11 cellular contexts compared by ENCODE assay signal in the genomic region with DNA sequence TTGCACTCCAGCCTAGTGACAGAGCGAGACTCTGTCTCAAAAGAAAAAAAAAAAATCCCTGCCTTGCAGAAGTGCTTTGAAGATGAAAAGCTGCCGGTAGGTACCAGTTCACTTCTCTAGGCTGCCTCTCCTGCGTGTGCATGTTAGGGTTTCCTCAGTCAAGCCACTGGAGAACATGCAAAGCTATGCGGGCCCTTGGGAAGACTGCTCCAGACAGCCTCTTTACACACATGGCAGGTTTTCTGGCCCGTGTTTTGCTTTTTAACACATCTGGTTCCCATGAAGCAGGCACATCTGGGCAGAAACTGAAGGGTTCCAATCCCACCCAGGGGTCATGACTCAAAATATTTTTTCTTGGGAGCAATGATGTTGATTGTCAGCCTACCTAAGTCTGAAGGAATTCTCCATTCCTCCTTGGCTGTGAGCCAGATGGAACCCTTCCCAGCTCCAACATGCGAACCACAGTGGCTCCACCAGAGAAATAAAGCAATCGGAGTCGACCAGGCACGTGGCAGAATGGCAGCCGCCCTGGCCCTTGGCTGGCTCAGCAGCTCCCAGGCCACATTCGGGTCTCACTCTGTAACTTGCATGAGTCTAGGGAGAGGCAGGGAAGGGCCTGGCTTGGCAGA. TPM values are rescaled to one million over a fixed set of nuclear protein-coding genes. Genes with fewer than 3 reads are reported as not detected.
A peak's percentile ranks its signal among the peaks of the same experiment; 100 is the strongest.
DNase-seq lines count a peak whose midpoint lies in the region; ATAC-seq lines count a peak whose summit lies in the region.
"Had no signal": no experiment of that assay in that cellular context is flagged by ENCODE, and none has a peak within 500 bp of the region (broad histone marks: within the 10 kb centered on the region; RNA-seq: fewer than 3 reads in every experiment).

No MANE protein-coding gene starts in this region.

- H3K4me3 ChIP-seq in adipocyte (ENCODE audit: low read length) (no peak overlapping the region), stomach smooth muscle (ENCODE audit: low read length in 2 of 2) (no peak overlapping the region)
- H3K4me3 ChIP-seq: adrenal gland had no signal

- peak; percentile 54 to 67 for ATAC-seq in left cardiac atrium
- no peak for ATAC-seq in GM19023 (IDR thresholded peaks at IDR 0.05; ENCODE audit: unreplicated experiment)
- ATAC-seq: left lobe of liver had no signal

- no peaks in the 10 kb centered on the region for H3K27me3 ChIP-seq in adipocyte (replicated peaks; ENCODE audit: control insufficient read depth, insufficient read depth, low read length)
- H3K27me3 ChIP-seq in stomach smooth muscle (ENCODE audit: control insufficient read depth in 1 of 2, insufficient read depth in 2 of 2, low read length in 2 of 2) = no peaks in the 10 kb centered on the region
- H3K27me3 ChIP-seq: adrenal gland had no signal

- peak; percentile 95 for DNase-seq in GM04504 (ENCODE audit: low read depth)
- peak; percentile 93 for DNase-seq in adipocyte (ENCODE audit: low read depth)
- DNase-seq in left cardiac atrium = peak; percentile 68
- no peak for DNase-seq in NCI-H128 (lab: John Stamatoyannopoulos, UW; ENCODE audit: unreplicated experiment)
- no peak for DNase-seq in DMS153 treated with DMSO at 0.1 percent for 48 hours (lab: John Stamatoyannopoulos, UW; ENCODE audit: unreplicated experiment)
- no peak for DNase-seq in NCI-H146 treated with DMSO at 0.1 percent for 48 hours (lab: John Stamatoyannopoulos, UW; ENCODE audit: unreplicated experiment)
- DNase-seq: NCI-H146 had no signal

- peaks cover 17% of the 10 kb centered on the region for H3K36me3 ChIP-seq in adipocyte (ENCODE audit: control insufficient read depth, insufficient read depth, low read length, severe bottlenecking)
- peaks cover 2 to 11% of the 10 kb centered on the region in 2 donors for H3K36me3 ChIP-seq in stomach smooth muscle (ENCODE audit: control insufficient read depth in 2 of 2, insufficient read depth in 2 of 2, low read length in 2 of 2)
- H3K36me3 ChIP-seq: adrenal gland had no signal

- H3K4me1 ChIP-seq in adipocyte (ENCODE audit: control insufficient read depth, insufficient read depth, low read length) (peaks cover 37% of the 10 kb centered on the region), stomach smooth muscle (ENCODE audit: control insufficient read depth, insufficient read depth, low read length) (peaks cover 57% of the 10 kb centered on the region)

- intact Hi-C loops in left cardiac atrium (cut with DNase I) = no loop called here

- H3K9ac ChIP-seq in adipocyte (ENCODE audit: low read length) = no peak overlapping the region
- no peak overlapping the region for H3K9ac ChIP-seq in stomach smooth muscle (ENCODE audit: low read length in 2 of 2)

- H3K27ac ChIP-seq in stomach smooth muscle (ENCODE audit: low read length) = peak overlapping the region; percentile 97

- H3K9me3 ChIP-seq in adipocyte (ENCODE audit: control insufficient read depth, low read length) = peaks cover 4% of the 10 kb centered on the region
- no peaks in the 10 kb centered on the region for H3K9me3 ChIP-seq in stomach smooth muscle (ENCODE audit: control insufficient read depth in 2 of 2, low read length in 2 of 2)
- H3K9me3 ChIP-seq: adrenal gland had no signal

RNA-seq across cellular contexts. Expression of a gene that starts 29.5 kb away (rescaled TPM):
- 100 to 1,000 TPM in 1 of 2 donors, 10 to 100 TPM in 1; 95.4 to 122 TPM for total RNA-seq in left cardiac atrium

Comparison
In these comparisons a context has a peak if more than half of its experiments do, and no peak if none do; other contexts are left out.
1. DNase-seq: peak in GM04504 (single experiment), adipocyte (single experiment) and left cardiac atrium (single experiment); none in NCI-H128 (single experiment), DMS153 treated with DMSO at 0.1 percent for 48 hours (single experiment) and NCI-H146 treated with DMSO at 0.1 percent for 48 hours (single experiment).